ENCODE assay signal across 1 cellular context in the genomic region with DNA sequence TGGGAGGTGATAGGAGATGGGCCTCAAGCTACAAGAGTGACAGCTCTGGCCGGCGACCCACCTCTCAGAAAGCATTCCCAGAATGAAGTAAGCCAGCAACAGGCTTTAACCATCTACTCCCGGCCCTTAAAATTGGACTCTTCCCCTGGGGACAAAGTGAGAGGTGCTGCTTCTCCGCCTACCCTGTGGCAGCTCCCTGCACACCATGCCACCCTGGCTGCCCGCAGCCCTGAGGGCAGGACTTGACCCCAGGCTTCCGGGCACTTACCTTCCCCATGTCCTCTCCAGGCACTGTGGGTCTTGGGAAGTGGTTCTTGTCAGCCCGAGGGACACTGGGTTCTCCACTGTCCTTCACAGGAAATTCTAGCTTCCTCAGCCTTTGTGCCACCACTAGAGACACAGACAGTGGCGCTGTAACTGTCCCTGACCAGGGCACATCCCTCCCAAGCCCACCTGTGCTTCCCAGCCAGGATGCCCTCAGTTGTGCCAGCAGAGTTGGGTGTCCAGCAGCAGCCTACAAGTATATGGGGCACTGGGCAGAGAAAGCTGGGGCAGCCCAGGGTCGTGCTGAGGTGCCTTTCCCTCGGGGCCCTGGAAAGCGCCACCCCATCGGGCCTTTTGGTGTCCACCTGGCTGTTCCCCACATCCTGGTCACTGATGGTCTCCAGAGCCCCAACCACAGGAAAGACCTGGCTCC.
TF ChIP-seq lines count a peak whose summit lies in the region.

No MANE protein-coding gene starts in this region.

TF ChIP-seq in K562, 482 proteins besides CTCF, POLR2A, EP300 and RAD21 (continued from another document):
- TF ChIP-seq POLR2AphosphoS2 (IDR thresholded peaks at IDR 0.05; ENCODE audit: low read length), result 0 out of 2 replicates have a peak, but pooled peaks have one; percentile 19
- TF ChIP-seq SRF (CRISPR knock-in tag; IDR thresholded peaks at IDR 0.05), result no peak
- peak; percentile 53; the same call in 1 of the 2 replicates for TF ChIP-seq POLR2G (IDR thresholded peaks at IDR 0.05; ENCODE audit: low read depth, low read length)
- TF ChIP-seq SUPT5H (IDR thresholded peaks at IDR 0.05), result peak; percentile 36; the same call in 1 of the 2 replicates
- TF ChIP-seq CSDE1 (IDR thresholded peaks at IDR 0.05), result no peak
